In the genomic region with DNA sequence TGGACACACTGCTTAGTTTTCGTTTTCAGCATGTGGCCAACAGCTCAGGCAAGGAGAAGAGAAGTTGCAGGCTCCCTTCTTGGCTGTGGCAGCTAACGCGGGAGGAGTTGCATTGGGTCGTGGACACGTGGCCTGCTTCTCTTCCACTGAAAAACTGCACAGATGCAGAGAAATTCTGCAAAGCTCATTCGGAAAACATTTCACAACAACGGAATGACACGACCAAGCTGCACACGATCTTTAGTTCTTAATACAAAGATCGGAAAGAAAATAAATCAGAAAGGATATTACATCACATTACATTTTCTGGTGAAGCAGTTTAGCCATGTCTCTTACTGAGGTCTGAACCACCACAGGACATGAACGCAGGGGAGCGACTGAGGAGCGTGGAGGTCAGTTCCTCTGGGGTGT, we compare ENCODE assay signal across 1 cellular context.
A peak's percentile ranks its signal among the peaks of the same experiment; 100 is the strongest.
TF ChIP-seq lines count a peak whose summit lies in the region.

No MANE protein-coding gene starts in this region.

TF ChIP-seq in IMR-90, 13 proteins besides CTCF, POLR2A, EP300 and RAD21:
- TF ChIP-seq CEBPB (IDR thresholded peaks at IDR 0.05; ENCODE audit: low read depth, low read length): peak; percentile 85
- no peak for TF ChIP-seq SMC3 (IDR thresholded peaks at IDR 0.05; ENCODE audit: low read depth, low read length)
- TF ChIP-seq, protein P1, sequence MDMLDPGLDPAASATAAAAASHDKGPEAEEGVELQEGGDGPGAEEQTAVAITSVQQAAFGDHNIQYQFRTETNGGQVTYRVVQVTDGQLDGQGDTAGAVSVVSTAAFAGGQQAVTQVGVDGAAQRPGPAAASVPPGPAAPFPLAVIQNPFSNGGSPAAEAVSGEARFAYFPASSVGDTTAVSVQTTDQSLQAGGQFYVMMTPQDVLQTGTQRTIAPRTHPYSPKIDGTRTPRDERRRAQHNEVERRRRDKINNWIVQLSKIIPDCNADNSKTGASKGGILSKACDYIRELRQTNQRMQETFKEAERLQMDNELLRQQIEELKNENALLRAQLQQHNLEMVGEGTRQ (IDR thresholded peaks at IDR 0.05; ENCODE audit: low read depth, low read length): peak; percentile 85
- TF ChIP-seq RFX5 (IDR thresholded peaks at IDR 0.05; ENCODE audit: low read depth, low read length): no peak
- TF ChIP-seq FOS (IDR thresholded peaks at IDR 0.05; ENCODE audit: low read depth, low read length): no peak
- TF ChIP-seq, protein P2, sequence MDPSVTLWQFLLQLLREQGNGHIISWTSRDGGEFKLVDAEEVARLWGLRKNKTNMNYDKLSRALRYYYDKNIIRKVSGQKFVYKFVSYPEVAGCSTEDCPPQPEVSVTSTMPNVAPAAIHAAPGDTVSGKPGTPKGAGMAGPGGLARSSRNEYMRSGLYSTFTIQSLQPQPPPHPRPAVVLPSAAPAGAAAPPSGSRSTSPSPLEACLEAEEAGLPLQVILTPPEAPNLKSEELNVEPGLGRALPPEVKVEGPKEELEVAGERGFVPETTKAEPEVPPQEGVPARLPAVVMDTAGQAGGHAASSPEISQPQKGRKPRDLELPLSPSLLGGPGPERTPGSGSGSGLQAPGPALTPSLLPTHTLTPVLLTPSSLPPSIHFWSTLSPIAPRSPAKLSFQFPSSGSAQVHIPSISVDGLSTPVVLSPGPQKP (IDR thresholded peaks at IDR 0.05; ENCODE audit: borderline replicate concordance, low read depth, low read length): no peak
- TF ChIP-seq MAZ (IDR thresholded peaks at IDR 0.05; ENCODE audit: borderline replicate concordance, low read depth, low read length): no peak
- TF ChIP-seq MXI1 (IDR thresholded peaks at IDR 0.05; ENCODE audit: borderline replicate concordance, low read depth, low read length): peak; percentile 52; the same call in 1 of the 2 replicates
- TF ChIP-seq CHD1 (IDR thresholded peaks at IDR 0.05; ENCODE audit: low read depth, low read length): no peak
- no peak for TF ChIP-seq NFE2L2 (IDR thresholded peaks at IDR 0.05; ENCODE audit: low read depth, low read length)
- TF ChIP-seq RCOR1 (IDR thresholded peaks at IDR 0.05; ENCODE audit: insufficient replicate concordance, low read length): no peak
- no peak for TF ChIP-seq BHLHE40 (IDR thresholded peaks at IDR 0.05; ENCODE audit: low read depth, low read length)
- no peak for TF ChIP-seq MAFK (IDR thresholded peaks at IDR 0.05; ENCODE audit: low read depth, low read length)
